ENCODE assay signal across 16 cellular contexts in the genomic region with DNA sequence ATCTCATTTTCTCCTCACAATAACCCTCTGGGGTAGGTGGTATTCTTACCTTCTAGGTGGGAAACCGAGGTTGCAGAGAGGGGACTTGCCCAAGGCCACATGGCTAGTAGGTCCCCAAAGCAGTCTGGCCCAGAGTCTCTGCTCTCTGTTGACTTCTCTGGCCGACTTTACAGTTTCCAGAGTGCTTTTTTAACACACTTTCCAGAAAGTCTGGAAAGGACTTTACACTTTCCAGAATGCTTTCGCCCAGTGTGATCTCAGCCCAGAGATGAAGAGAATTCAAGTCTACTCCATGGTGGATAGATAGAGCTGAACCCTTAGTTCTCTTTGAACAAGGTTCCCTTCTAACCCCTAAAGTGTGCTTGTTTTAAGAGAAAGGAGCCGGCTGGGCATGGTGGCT.
"Had no signal": no experiment of that assay in that cellular context is flagged by ENCODE, and none has a peak within 500 bp of the region (broad histone marks: within the 10 kb centered on the region; RNA-seq: fewer than 3 reads in every experiment).

No MANE protein-coding gene starts in this region.

- H3K4me3 Mint-ChIP-seq: activated CD4-positive, alpha-beta T cell treated with anti-CD3 and anti-CD28 coated beads for 36 hours; activated CD8-positive, alpha-beta T cell treated with anti-CD3 and anti-CD28 coated beads for 36 hours; activated T-cell treated with anti-CD3 and anti-CD28 coated beads, Interleukin-2, amount 50 U/mL, for 4 hours; central memory CD8-positive, alpha-beta T cell; naive thymus-derived CD8-positive, alpha-beta T cell; T-helper 17 cell had no signal

- H3K27ac ChIP-seq: coronary artery, tibial artery, WERI-Rb-1 had no signal

- H3K27me3 ChIP-seq: brain microvascular endothelial cell, tibial artery had no signal

- H3K36me3 ChIP-seq: brain microvascular endothelial cell, tibial artery had no signal

- DNase-seq: activated CD4-positive, alpha-beta T cell treated with anti-CD3 and anti-CD28 coated beads for 36 hours; activated CD8-positive, alpha-beta T cell treated with anti-CD3 and anti-CD28 coated beads for 36 hours; activated effector memory CD4-positive, alpha-beta T cell treated with Interleukin-2 at 50 U/mL for 16 hours; activated naive CD4-positive, alpha-beta T cell treated with anti-CD3 and anti-CD28 coated beads, Interleukin-2, amount 50 U/mL, for 16 hours; activated T-cell treated with anti-CD3 and anti-CD28 coated beads, Interleukin-2, amount 50 U/mL, for 4 hours; aorta; brain microvascular endothelial cell; hypothalamus; naive thymus-derived CD8-positive, alpha-beta T cell; stimulated activated naive CD8-positive, alpha-beta T cell treated with anti-CD3 and anti-CD28 coated beads, Interleukin-15, Interleukin-2, amounts not matched to agents 100 U/mL and 50 U/mL, for 24 hours; substantia nigra; T-helper 17 cell; tibial artery; WERI-Rb-1 had no signal

- H3K4me3 ChIP-seq: coronary artery, tibial artery had no signal

- H3K27ac Mint-ChIP-seq: activated CD4-positive, alpha-beta T cell treated with anti-CD3 and anti-CD28 coated beads for 36 hours; activated CD8-positive, alpha-beta T cell treated with anti-CD3 and anti-CD28 coated beads for 36 hours; T-helper 17 cell had no signal

- H3K9me3 ChIP-seq: tibial artery had no signal

- H3K27me3 Mint-ChIP-seq: activated CD4-positive, alpha-beta T cell treated with anti-CD3 and anti-CD28 coated beads for 36 hours; activated CD8-positive, alpha-beta T cell treated with anti-CD3 and anti-CD28 coated beads for 36 hours; central memory CD8-positive, alpha-beta T cell; naive thymus-derived CD8-positive, alpha-beta T cell; T-helper 17 cell had no signal

- H3K9me3 Mint-ChIP-seq: activated CD8-positive, alpha-beta T cell treated with anti-CD3 and anti-CD28 coated beads for 36 hours; activated T-cell treated with anti-CD3 and anti-CD28 coated beads, Interleukin-2, amount 50 U/mL, for 4 hours; central memory CD8-positive, alpha-beta T cell; naive thymus-derived CD8-positive, alpha-beta T cell had no signal

- ATAC-seq: activated CD4-positive, alpha-beta T cell treated with anti-CD3 and anti-CD28 coated beads for 36 hours; activated CD8-positive, alpha-beta T cell treated with anti-CD3 and anti-CD28 coated beads for 36 hours; activated T-cell treated with anti-CD3 and anti-CD28 coated beads, Interleukin-2, amount 50 U/mL, for 4 hours; naive thymus-derived CD8-positive, alpha-beta T cell; stimulated activated naive CD8-positive, alpha-beta T cell treated with anti-CD3 and anti-CD28 coated beads, Interleukin-15, Interleukin-2, amounts not matched to agents 100 U/mL and 50 U/mL, for 24 hours; T-helper 17 cell had no signal
